In genomic region chr19:18587561-18587960, GRCh38 we compare ENCODE assay signal across 1 cellular context.
TF ChIP-seq lines count a peak whose summit lies in the region.

No MANE protein-coding gene starts in this region.

TF ChIP-seq in K562, 482 proteins besides CTCF, POLR2A, EP300 and RAD21:
- TF ChIP-seq ZNF655 (CRISPR knock-in tag; IDR thresholded peaks at IDR 0.05) (no peak), ZBTB33 (CRISPR knock-in tag; IDR thresholded peaks at IDR 0.05) (peak; percentile 45; the same call in 1 of the 2 replicates), ARID4B (CRISPR knock-in tag; IDR thresholded peaks at IDR 0.05) (0 out of 2 replicates have a peak, but pooled peaks have one; percentile 30), USF2 (CRISPR knock-in tag; IDR thresholded peaks at IDR 0.05) (no peak), CREB3L1 (IDR thresholded peaks at IDR 0.05; ENCODE audit: borderline replicate concordance, low read depth) (no peak)
